22 cellular contexts compared by ENCODE assay signal in genomic region chr9:99347556-99347955, GRCh38.
DNase-seq lines count a peak whose midpoint lies in the region; ATAC-seq, FAIRE-seq and TF ChIP-seq lines count a peak whose summit lies in the region.
"Had no signal": no experiment of that assay in that cellular context is flagged by ENCODE, and none has a peak within 500 bp of the region (broad histone marks: within the 10 kb centered on the region; RNA-seq: fewer than 3 reads in every experiment).

No MANE protein-coding gene starts in this region.

- H3K27me3 Mint-ChIP-seq in neural progenitor cell (ENCODE audit: insufficient read depth, low read depth): peaks cover 4% of the 10 kb centered on the region
- H3K27me3 Mint-ChIP-seq: CD4-positive, alpha-beta T cell had no signal

- SMC1A ChIA-PET in GM12878 (lab: Charles Lee; ENCODE audit: uncharacterized antibody, unreplicated experiment): interaction anchor here (0.5 to 1.6 kb wide), 6 partner anchors 10 to 115 kb away, joined by 3 to 5 read pairs (median 3); no protein-coding TSS in a partner anchor

- no peaks in the 10 kb centered on the region for H3K36me3 Mint-ChIP-seq in neural progenitor cell
- H3K36me3 Mint-ChIP-seq: CD14-positive monocyte; CD8-positive, alpha-beta memory T cell had no signal

- no peak overlapping the region for H3K4me3 Mint-ChIP-seq in neural progenitor cell
- H3K4me3 Mint-ChIP-seq: CD14-positive monocyte; CD4-positive, alpha-beta T cell; CD8-positive, alpha-beta memory T cell had no signal

- no peaks in the 10 kb centered on the region for H3K4me1 ChIP-seq in GM12878 (ENCODE audit: control insufficient read depth, insufficient read depth, low read length)
- no peaks in the 10 kb centered on the region for H3K4me1 ChIP-seq in neural progenitor cell
- H3K4me1 ChIP-seq: BE2C; BLaER1 treated with 17β-estradiol and CSF1 and Interleukin-3, amounts not matched to agents 10 nM and 100 nM had no signal

- H2AFZ ChIP-seq in GM12878 (ENCODE audit: control insufficient read depth, low read depth, low read length) (0 out of 2 replicates have a peak overlapping the region, but pooled peaks have one; percentile 7), neural progenitor cell (replicated peaks) (no peak overlapping the region)

- H3K27ac ChIP-seq in GM12878 (ENCODE audit: control insufficient read depth, insufficient read depth) (no peak overlapping the region), neural progenitor cell (no peak overlapping the region)
- H3K27ac ChIP-seq: 22Rv1; A549; BLaER1 treated with 17β-estradiol and CSF1 and Interleukin-3, amounts not matched to agents 10 nM and 100 nM had no signal

- no peak overlapping the region for H3K4me3 ChIP-seq in GM12878
- H3K4me3 ChIP-seq in neural progenitor cell: no peak overlapping the region
- H3K4me3 ChIP-seq: A549; BLaER1 treated with 17β-estradiol and CSF1 and Interleukin-3, amounts not matched to agents 10 nM and 100 nM had no signal

- TF ChIP-seq POLR2A in GM12878 (IDR thresholded peaks at IDR 0.05; ENCODE audit: low read depth, low read length): no peak

- no peak for TF ChIP-seq CTCF in GM12878 (IDR thresholded peaks at IDR 0.05 in 2 of 3, conservative IDR thresholded peaks at IDR 0.05 in 1 of 3; ENCODE audit: control insufficient read depth in 2 of 3, extremely low read depth in 1 of 3, insufficient read depth in 1 of 3, low read depth in 3 of 3, low read length in 3 of 3)
- no peak for TF ChIP-seq CTCF in neural progenitor cell (IDR thresholded peaks at IDR 0.05)

- H3K4me2 ChIP-seq in GM12878 (ENCODE audit: control insufficient read depth, insufficient read depth) (no peak overlapping the region), neural progenitor cell (no peak overlapping the region)
- H3K4me2 ChIP-seq: A549; BLaER1 treated with 17β-estradiol and CSF1 and Interleukin-3, amounts not matched to agents 10 nM and 100 nM had no signal

- H3F3A ChIP-seq in neural progenitor cell (ENCODE audit: low read depth): no peaks in the 10 kb centered on the region

- H3K27ac Mint-ChIP-seq in neural progenitor cell: peak overlapping the region; percentile 67
- H3K27ac Mint-ChIP-seq: CD14-positive monocyte; CD4-positive, alpha-beta T cell; CD8-positive, alpha-beta memory T cell had no signal

- no peaks in the 10 kb centered on the region for H3K9me3 Mint-ChIP-seq in neural progenitor cell
- H3K9me3 Mint-ChIP-seq: CD14-positive monocyte; CD4-positive, alpha-beta T cell; CD8-positive, alpha-beta memory T cell had no signal

- ATAC-seq in GM12878: no peak
- ATAC-seq: A549 had no signal

- no TSS peak for BruUV-seq in GM12878 (replicated peaks; lab: Mats Ljungman, UMichigan)

- H4K20me1 ChIP-seq in GM12878 (ENCODE audit: control insufficient read depth, insufficient read depth) (no peaks in the 10 kb centered on the region), neural progenitor cell (ENCODE audit: low read depth) (no peaks in the 10 kb centered on the region)
- H4K20me1 ChIP-seq: BLaER1 treated with 17β-estradiol and CSF1 and Interleukin-3, amounts not matched to agents 10 nM and 100 nM had no signal

- H3K79me2 ChIP-seq in GM12878 (ENCODE audit: control insufficient read depth, insufficient read depth, low read length) (no peaks in the 10 kb centered on the region), neural progenitor cell (ENCODE audit: low read depth) (no peaks in the 10 kb centered on the region)

- RAD21 ChIA-PET in GM12878 (lab: Charles Lee; ENCODE audit: unreplicated experiment): interaction anchor here (0.7 to 1.1 kb wide), 3 partner anchors 104 to 375 kb away, joined by 3 read pairs; no protein-coding TSS in a partner anchor

- no peak for TF ChIP-seq EP300 in GM12878 (IDR thresholded peaks at IDR 0.05; ENCODE audit: borderline replicate concordance in 1 of 2, control insufficient read depth in 1 of 2, low read depth in 2 of 2, low read length in 2 of 2)

- H3K27me3 ChIP-seq in GM12878 (replicated peaks in 1 of 2; ENCODE audit: control insufficient read depth in 2 of 2, insufficient read depth in 2 of 2, low read length in 1 of 2) (no peaks in the 10 kb centered on the region), neural progenitor cell (no peaks in the 10 kb centered on the region)
- H3K27me3 ChIP-seq: BE2C; BLaER1 treated with 17β-estradiol and CSF1 and Interleukin-3, amounts not matched to agents 10 nM and 100 nM had no signal

- CTCF ChIA-PET in GM12878 (lab: Yijun Ruan, JAX): interaction anchor here (0.6 to 0.9 kb wide), 2 partner anchors 105 to 163 kb away, joined by 3 read pairs; no protein-coding TSS in a partner anchor
- CTCF ChIA-PET in HEK293T (lab: Yijun Ruan, JAX): no interaction called here

- no peak overlapping the region for H3K9ac ChIP-seq in GM12878 (ENCODE audit: control insufficient read depth, insufficient read depth, low read length)
- H3K9ac ChIP-seq in neural progenitor cell: no peak overlapping the region
- H3K9ac ChIP-seq: BLaER1 treated with 17β-estradiol and CSF1 and Interleukin-3, amounts not matched to agents 10 nM and 100 nM had no signal

- intact Hi-C loops in GM12878 (cut with micrococcal nuclease; ENCODE audit: unreplicated experiment): no loop called here

- 18% methylated on average over 4 of the region's 4 CpGs for WGBS in GM12878 (ENCODE audit: insufficient coverage, insufficient replicate concordance, low lambda C conversion rate, missing lambda C conversion rate)

- H3K36me3 ChIP-seq in GM12878 (ENCODE audit: control insufficient read depth in 2 of 2, insufficient read depth in 2 of 2, low read length in 1 of 2): no peaks in the 10 kb centered on the region
- no peaks in the 10 kb centered on the region for H3K36me3 ChIP-seq in neural progenitor cell
- H3K36me3 ChIP-seq: BE2C; BLaER1 treated with 17β-estradiol and CSF1 and Interleukin-3, amounts not matched to agents 10 nM and 100 nM had no signal

- no peak for FAIRE-seq in GM12878 (lab: Jason Lieb, UNC)
- FAIRE-seq: A549, D721Med, H54 had no signal

- in situ Hi-C loops in GM12878 (cut with MboI): no loop called here

- no peaks in the 10 kb centered on the region for H3K4me1 Mint-ChIP-seq in neural progenitor cell
- H3K4me1 Mint-ChIP-seq: CD14-positive monocyte; CD8-positive, alpha-beta memory T cell had no signal

- POLR2A ChIA-PET in GM12878 (lab: Charles Lee) (no interaction called here), HEK293T (lab: Yijun Ruan, JAX) (no interaction called here)

- TF ChIP-seq RAD21 in GM12878 (IDR thresholded peaks at IDR 0.05; ENCODE audit: insufficient read depth, low read depth, low read length): no peak

- no peaks in the 10 kb centered on the region for H3K9me3 ChIP-seq in GM12878 (replicated peaks; ENCODE audit: control insufficient read depth, insufficient read depth, low read length)
- H3K9me3 ChIP-seq in neural progenitor cell (ENCODE audit: low read depth): no peaks in the 10 kb centered on the region
- H3K9me3 ChIP-seq: A549; BE2C; BLaER1 treated with 17β-estradiol and CSF1 and Interleukin-3, amounts not matched to agents 10 nM and 100 nM had no signal

- DNase-seq in EH (ENCODE audit: low read depth) (peak; percentile 70), M059J (ENCODE audit: low read depth) (peak; percentile 44), GM12878 (ENCODE audit: low read depth, low spot score) (no peak), neural progenitor cell (ENCODE audit: low spot score) (no peak), HEK293T (ENCODE audit: extremely low spot score) (no peak), LoVo (ENCODE audit: low spot score) (no peak), GF-D8 (lab: John Stamatoyannopoulos, UW) (no peak)
- DNase-seq: ACHN; AML-193; BE2C; CD4-positive, alpha-beta T cell; CD8-positive, alpha-beta memory T cell; DMS 273 treated with DMSO at 0.1 percent for 48 hours; DMS79; GOT3; HCEC 1CT had no signal

TF ChIP-seq in GM12878, 131 proteins besides CTCF, POLR2A, EP300 and RAD21:
- TF ChIP-seq SP1 (IDR thresholded peaks at IDR 0.05; ENCODE audit: low read depth, low read length) (no peak), ZNF384 (IDR thresholded peaks at IDR 0.05; ENCODE audit: borderline replicate concordance, low read depth, low read length) (no peak)

TF ChIP-seq in HEK293T, 16 proteins besides CTCF, POLR2A, EP300 and RAD21:
- no peak for TF ChIP-seq ZNF384 (IDR thresholded peaks at IDR 0.05)
- no peak for TF ChIP-seq NFRKB (IDR thresholded peaks at IDR 0.05)
- TF ChIP-seq SP1 (IDR thresholded peaks at IDR 0.05): no peak
- no peak for TF ChIP-seq LEF1 (IDR thresholded peaks at IDR 0.05; ENCODE audit: borderline replicate concordance)

Comparison
In these comparisons a context has a peak if more than half of its experiments do, and no peak if none do; other contexts are left out.
1. DNase-seq: peak in EH (single experiment) and M059J (single experiment); none in GM12878 (single experiment), neural progenitor cell (single experiment), HEK293T (single experiment), LoVo (single experiment) and GF-D8 (single experiment).